Comparison of ENCODE assay signal across 24 cellular contexts in genomic region chr9:101480386-101480785, GRCh38. TPM values are rescaled to one million over a fixed set of nuclear protein-coding genes. Genes with fewer than 3 reads are reported as not detected.
A peak's percentile ranks its signal among the peaks of the same experiment; 100 is the strongest.
DNase-seq lines count a peak whose midpoint lies in the region; ATAC-seq and TF ChIP-seq lines count a peak whose summit lies in the region.
"Had no signal": no experiment of that assay in that cellular context is flagged by ENCODE, and none has a peak within 500 bp of the region (broad histone marks: within the 10 kb centered on the region; RNA-seq: fewer than 3 reads in every experiment).

No MANE protein-coding gene starts in this region.

- H3K9me3 ChIP-seq in left ventricle myocardium inferior (replicated peaks) (no peaks in the 10 kb centered on the region), heart left ventricle (no peaks in the 10 kb centered on the region), muscle layer of duodenum (ENCODE audit: control insufficient read depth in 1 of 2, low read length in 2 of 2) (no peaks in the 10 kb centered on the region)
- H3K9me3 ChIP-seq: spleen had no signal

- no peak overlapping the region for H3K4me3 Mint-ChIP-seq in activated naive CD4-positive, alpha-beta T cell treated with anti-CD3 and anti-CD28 coated beads for 36 hours
- H3K4me3 Mint-ChIP-seq: activated naive CD4-positive, alpha-beta T cell treated with anti-CD3 and anti-CD28 coated beads, Interleukin-2, amount 50 U/mL, for 24 hours; activated T-cell treated with anti-CD3 and anti-CD28 coated beads, Interleukin-2, amount 50 U/mL, for 24 hours; immature natural killer cell; natural killer cell treated with Interleukin-12 subunit alpha and Interleukin-12 subunit beta and Interleukin-15 and Interleukin-18, amount 100 ng/mL, for 72 hours; T-helper 1 cell treated with Interleukin-12 subunit alpha and Interleukin-12 subunit beta and Interleukin-4 antibody, amounts not matched to agents 30 μg/mL and 1 μg/mL, for 36 hours had no signal

- CTCF ChIA-PET in activated naive CD4-positive, alpha-beta T cell treated with anti-CD3 and anti-CD28 coated beads for 36 hours (lab: Charles Lee), result no interaction called here

- no peak overlapping the region for H3K27ac Mint-ChIP-seq in activated naive CD4-positive, alpha-beta T cell treated with anti-CD3 and anti-CD28 coated beads for 36 hours
- H3K27ac Mint-ChIP-seq: activated naive CD4-positive, alpha-beta T cell treated with anti-CD3 and anti-CD28 coated beads, Interleukin-2, amount 50 U/mL, for 24 hours; activated T-cell treated with anti-CD3 and anti-CD28 coated beads, Interleukin-2, amount 50 U/mL, for 24 hours; immature natural killer cell; natural killer cell treated with Interleukin-12 subunit alpha and Interleukin-12 subunit beta and Interleukin-15 and Interleukin-18, amount 100 ng/mL, for 72 hours; T-helper 1 cell treated with Interleukin-12 subunit alpha and Interleukin-12 subunit beta and Interleukin-4 antibody, amounts not matched to agents 30 μg/mL and 1 μg/mL, for 36 hours had no signal

- H3K27me3 Mint-ChIP-seq in activated naive CD4-positive, alpha-beta T cell treated with anti-CD3 and anti-CD28 coated beads for 36 hours (ENCODE audit: low read depth), result peaks cover 33% of the 10 kb centered on the region

- intact Hi-C loops in left ventricle myocardium inferior (cut with micrococcal nuclease), result no loop called here
- intact Hi-C loops in heart left ventricle (cut with DNase I), result no loop called here
- intact Hi-C loops in activated naive CD4-positive, alpha-beta T cell treated with anti-CD3 and anti-CD28 coated beads for 36 hours (cut with micrococcal nuclease), result no loop called here

- H3K36me3 ChIP-seq in left ventricle myocardium inferior, result peaks cover 15% of the 10 kb centered on the region
- H3K36me3 ChIP-seq in heart left ventricle, result peaks cover 0 to 16% (median 6%) of the 10 kb centered on the region in 9 donors
- peaks cover 0 to 3% of the 10 kb centered on the region in 2 donors for H3K36me3 ChIP-seq in muscle layer of duodenum (ENCODE audit: control insufficient read depth in 1 of 2, insufficient read depth in 2 of 2, low read length in 2 of 2)

- H3K27ac ChIP-seq in left ventricle myocardium inferior (replicated peaks), result peak overlapping the region; percentile 33
- H3K27ac ChIP-seq in heart left ventricle, result no peak overlapping the region
- H3K27ac ChIP-seq in epithelial cell of prostate, result peak overlapping the region; percentile 98
- peak overlapping the region; percentile 83 for H3K27ac ChIP-seq in muscle layer of duodenum (ENCODE audit: low read length)
- H3K27ac ChIP-seq: spleen had no signal

- no peaks in the 10 kb centered on the region for H3K9me3 Mint-ChIP-seq in activated naive CD4-positive, alpha-beta T cell treated with anti-CD3 and anti-CD28 coated beads for 36 hours
- H3K9me3 Mint-ChIP-seq: activated naive CD4-positive, alpha-beta T cell treated with anti-CD3 and anti-CD28 coated beads, Interleukin-2, amount 50 U/mL, for 24 hours; activated T-cell treated with anti-CD3 and anti-CD28 coated beads, Interleukin-2, amount 50 U/mL, for 24 hours; natural killer cell treated with Interleukin-12 subunit alpha and Interleukin-12 subunit beta and Interleukin-15 and Interleukin-18, amount 100 ng/mL, for 72 hours; T-helper 1 cell treated with Interleukin-12 subunit alpha and Interleukin-12 subunit beta and Interleukin-4 antibody, amounts not matched to agents 30 μg/mL and 1 μg/mL, for 36 hours had no signal

- no peak overlapping the region for H3K4me3 ChIP-seq in left ventricle myocardium inferior
- H3K4me3 ChIP-seq in heart left ventricle, result no peak overlapping the region
- H3K4me3 ChIP-seq in muscle layer of duodenum (ENCODE audit: low read depth in 1 of 2, low read length in 2 of 2), result no peak overlapping the region
- H3K4me3 ChIP-seq: spleen had no signal

- H3K36me3 Mint-ChIP-seq in activated naive CD4-positive, alpha-beta T cell treated with anti-CD3 and anti-CD28 coated beads for 36 hours (ENCODE audit: low read depth), result no peaks in the 10 kb centered on the region
- H3K36me3 Mint-ChIP-seq: activated naive CD4-positive, alpha-beta T cell treated with anti-CD3 and anti-CD28 coated beads, Interleukin-2, amount 50 U/mL, for 24 hours; immature natural killer cell; natural killer cell treated with Interleukin-12 subunit alpha and Interleukin-12 subunit beta and Interleukin-15 and Interleukin-18, amount 100 ng/mL, for 72 hours had no signal

- no peak for TF ChIP-seq POLR2A in heart left ventricle (IDR thresholded peaks at IDR 0.05)

- H3K27me3 ChIP-seq in left ventricle myocardium inferior (ENCODE audit: low read depth) (no peaks in the 10 kb centered on the region), heart left ventricle (peaks cover 0 to 4% (median 0%) of the 10 kb centered on the region in 9 donors), muscle layer of duodenum (ENCODE audit: low read depth, low read length) (no peaks in the 10 kb centered on the region)

- DNase-seq in left ventricle myocardium inferior (no peak), heart left ventricle (no peak), epithelial cell of prostate (ENCODE audit: low read depth, low spot score) (peak; percentile 70), HuH-7.5 (ENCODE audit: low spot score) (no peak), foreskin melanocyte (no peak), NCI-H345 treated with DMSO at 0.1 percent for 48 hours (lab: John Stamatoyannopoulos, UW; ENCODE audit: unreplicated experiment) (no peak)
- DNase-seq in activated naive CD4-positive, alpha-beta T cell treated with anti-CD3 and anti-CD28 coated beads for 36 hours, result no peak
- DNase-seq: activated CD4-positive, alpha-beta T cell treated with anti-CD3 and anti-CD28 coated beads, Interleukin-2, amount 50 U/mL, for 4 hours; activated T-cell treated with anti-CD3 and anti-CD28 coated beads, Interleukin-2, amount 50 U/mL, for 24 hours; immature natural killer cell; NCI-H1417 treated with DMSO at 0.1 percent for 48 hours; NCI-H345; posterior cingulate gyrus; spleen had no signal

- H3K4me1 ChIP-seq in left ventricle myocardium inferior (peaks cover 89% of the 10 kb centered on the region), heart left ventricle (peaks cover 0 to 73% (median 23%) of the 10 kb centered on the region in 12 donors), muscle layer of duodenum (ENCODE audit: control insufficient read depth in 1 of 2, insufficient read depth in 2 of 2, low read length in 2 of 2) (peaks cover 0 to 5% of the 10 kb centered on the region in 2 donors)
- H3K4me1 ChIP-seq: spleen had no signal

- no peaks in the 10 kb centered on the region for H3K4me1 Mint-ChIP-seq in activated naive CD4-positive, alpha-beta T cell treated with anti-CD3 and anti-CD28 coated beads for 36 hours (ENCODE audit: low read depth)
- H3K4me1 Mint-ChIP-seq: activated naive CD4-positive, alpha-beta T cell treated with anti-CD3 and anti-CD28 coated beads, Interleukin-2, amount 50 U/mL, for 24 hours; immature natural killer cell had no signal

- TF ChIP-seq CTCF in left ventricle myocardium inferior (IDR thresholded peaks at IDR 0.05; ENCODE audit: borderline replicate concordance), result no peak
- no peak for TF ChIP-seq CTCF in heart left ventricle (IDR thresholded peaks at IDR 0.05)

- ATAC-seq in heart left ventricle, result no peak
- ATAC-seq: natural killer cell treated with Interleukin-12 subunit alpha and Interleukin-12 subunit beta and Interleukin-15 and Interleukin-18, amount 100 ng/mL, for 72 hours; Right ventricle myocardium inferior had no signal

RNA-seq across cellular contexts. Expression of gene ALDOB, which starts 44.8 kb away (rescaled TPM):
- total RNA-seq in left ventricle myocardium inferior, result 0.41 TPM
- total RNA-seq in heart left ventricle, result 1 to 10 TPM in 1 of 9 donors, under 1 TPM in 5, not detected in 3; 0.36 to 1.8 (median 0.52) TPM
- polyA plus RNA-seq in heart left ventricle, result under 1 TPM; 0.15 to 0.42 TPM
- total RNA-seq in activated naive CD4-positive, alpha-beta T cell treated with anti-CD3 and anti-CD28 coated beads for 36 hours, result not detected
- total RNA-seq: A673; astrocyte; epithelial cell of proximal tubule; HT1080; natural killer cell treated with Interleukin-12 subunit alpha and Interleukin-12 subunit beta and Interleukin-15 and Interleukin-18, amount 100 ng/mL, for 72 hours; temporal lobe had no signal
- polyA plus RNA-seq: immature natural killer cell had no signal

RNA-seq across cellular contexts. Expression of gene RNF20, which starts 53.3 kb away (rescaled TPM):
- total RNA-seq in left ventricle myocardium inferior (55.4 TPM), heart left ventricle (10 to 100 TPM; 23.0 to 63.7 (median 50.6) TPM)
- polyA plus RNA-seq in heart left ventricle, result 10 to 100 TPM; 14.1 to 22.6 TPM
- total RNA-seq in activated naive CD4-positive, alpha-beta T cell treated with anti-CD3 and anti-CD28 coated beads for 36 hours, result 10 to 100 TPM; 42.0 to 45.9 TPM

Comparison
In these comparisons a context has a peak if more than half of its experiments do, and no peak if none do; other contexts are left out.
1. H3K27ac ChIP-seq: peak in left ventricle myocardium inferior (single experiment), epithelial cell of prostate (single experiment) and muscle layer of duodenum (single experiment); none in heart left ventricle (0 of 12).